In the genomic region with DNA sequence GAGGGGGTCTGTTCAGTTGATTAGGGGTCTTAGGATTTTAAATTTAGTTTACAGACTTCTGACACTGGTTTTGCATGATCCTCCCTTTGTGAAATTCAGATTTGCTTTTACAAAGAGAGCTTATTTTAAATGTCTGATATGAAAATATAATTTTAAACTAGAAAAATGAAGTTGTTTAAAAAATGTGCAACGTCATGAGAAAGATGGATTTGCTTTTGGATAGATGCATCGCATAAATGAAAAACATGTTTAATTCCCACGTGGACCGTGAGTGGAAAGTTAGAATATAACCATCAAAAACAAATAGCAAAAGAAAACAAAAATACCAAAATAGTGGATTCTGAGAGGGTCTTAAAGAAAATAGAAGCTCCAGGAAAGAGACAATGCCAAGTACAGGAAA, we compare ENCODE assay signal across 27 cellular contexts. TPM values are rescaled to one million over a fixed set of nuclear protein-coding genes. Genes with fewer than 3 reads are reported as not detected.
DNase-seq lines count a peak whose midpoint lies in the region; ATAC-seq, FAIRE-seq and TF ChIP-seq lines count a peak whose summit lies in the region.
"Had no signal": no experiment of that assay in that cellular context is flagged by ENCODE, and none has a peak within 500 bp of the region (broad histone marks: within the 10 kb centered on the region; RNA-seq: fewer than 3 reads in every experiment).

No MANE protein-coding gene starts in this region.

- no peak overlapping the region for H3K9ac ChIP-seq in HepG2 (ENCODE audit: insufficient read depth, low read depth, low read length)
- H3K9ac ChIP-seq in K562 (ENCODE audit: insufficient read depth in 1 of 2, low read depth in 2 of 2, low read length in 2 of 2) = no peak overlapping the region
- H3K9ac ChIP-seq in Karpas-422 (ENCODE audit: low read length) = no peak overlapping the region
- H3K9ac ChIP-seq: BLaER1 had no signal

- TF ChIP-seq RAD21 in HepG2 (CRISPR knock-in tag; IDR thresholded peaks at IDR 0.05) (no peak), K562 (CRISPR knock-in tag; conservative IDR thresholded peaks at IDR 0.05 in 1 of 2, IDR thresholded peaks at IDR 0.05 in 1 of 2) (no peak)

- intact Hi-C loops in HepG2 (cut with micrococcal nuclease; ENCODE audit: unreplicated experiment) = no loop called here
- intact Hi-C loops in right lobe of liver (cut with DNase I) = no loop called here
- intact Hi-C loops in K562 (cut with micrococcal nuclease) = no loop called here

- TF ChIP-seq EP300 in HepG2 (IDR thresholded peaks at IDR 0.05; ENCODE audit: low read depth in 2 of 2, low read length in 2 of 2) = no peak
- no peak for TF ChIP-seq EP300 in HepG2 (CRISPR knock-in tag; IDR thresholded peaks at IDR 0.05; ENCODE audit: borderline replicate concordance)
- no peak for TF ChIP-seq EP300 in K562 (IDR thresholded peaks at IDR 0.05; ENCODE audit: low read length)

- H3K9me2 ChIP-seq in Karpas-422 (replicated peaks; ENCODE audit: insufficient read depth, low read length) = no peaks in the 10 kb centered on the region

- H3K79me2 ChIP-seq in HepG2 (ENCODE audit: insufficient read depth, low read length) (no peaks in the 10 kb centered on the region), K562 (ENCODE audit: control insufficient read depth, insufficient read depth, low read length) (no peaks in the 10 kb centered on the region), Karpas-422 (ENCODE audit: low read length) (no peaks in the 10 kb centered on the region)

- H3K4me1 ChIP-seq in HepG2 (ENCODE audit: insufficient read depth, low read length) (no peaks in the 10 kb centered on the region), right lobe of liver (no peaks in the 10 kb centered on the region), K562 (replicated peaks in 1 of 2; ENCODE audit: control insufficient read depth in 2 of 2, insufficient read depth in 2 of 2, low read length in 2 of 2) (no peaks in the 10 kb centered on the region), Karpas-422 (ENCODE audit: low read length) (no peaks in the 10 kb centered on the region)
- H3K4me1 ChIP-seq: BE2C, BLaER1 had no signal

- no peaks in the 10 kb centered on the region for H3K9me1 ChIP-seq in K562 (ENCODE audit: control insufficient read depth, insufficient read depth, low read length)

- CTCF ChIA-PET in HepG2 (lab: Yijun Ruan, JAX; ENCODE audit: low intra/inter-chr PET ratio, low total read pairs) (no interaction called here), K562 (lab: Yijun Ruan, JAX; ENCODE audit: low intra/inter-chr PET ratio) (no interaction called here)

- H3K27ac ChIP-seq in HepG2 (ENCODE audit: extremely low read length, insufficient read depth, low read length) = no peak overlapping the region
- no peak overlapping the region for H3K27ac ChIP-seq in right lobe of liver
- H3K27ac ChIP-seq in K562 (ENCODE audit: extremely low read depth, low read depth, low read length) = no peak overlapping the region
- H3K27ac ChIP-seq in Karpas-422 (ENCODE audit: low read length) = no peak overlapping the region
- H3K27ac ChIP-seq: 22Rv1, BLaER1 had no signal

- H3K4me2 ChIP-seq in HepG2 (ENCODE audit: low read depth, low read length) = no peak overlapping the region
- H3K4me2 ChIP-seq in K562 (ENCODE audit: insufficient read depth, low read length) = no peak overlapping the region
- no peak overlapping the region for H3K4me2 ChIP-seq in Karpas-422 (ENCODE audit: low read depth, low read length, poor library complexity, severe bottlenecking)
- H3K4me2 ChIP-seq: BLaER1 had no signal

- no peak for FAIRE-seq in HepG2 (lab: Jason Lieb, UNC)
- no peak for FAIRE-seq in K562 (lab: Jason Lieb, UNC)
- FAIRE-seq: GM12878 had no signal

- no TSS peak for BruUV-seq in HepG2 (replicated peaks; lab: Mats Ljungman, UMichigan)
- no TSS peak for BruUV-seq in K562 (replicated peaks; lab: Mats Ljungman, UMichigan)

- in situ Hi-C loops in HepG2 (cut with HindIII; ENCODE audit: extremely low pct_ligation_motif_present, low pct_unique_long_range_greater_than_20kb) (no loop called here), K562 (cut with MboI) (loop anchor here (5.0 kb wide), 1 partner anchor 101 kb away; the partner anchor contains the start of gene OR2T34)

- H3K36me3 ChIP-seq in HepG2 (replicated peaks in 1 of 2; ENCODE audit: control insufficient read depth in 1 of 2, insufficient read depth in 2 of 2, low read length in 2 of 2) (no peaks in the 10 kb centered on the region), right lobe of liver (no peaks in the 10 kb centered on the region), K562 (ENCODE audit: control insufficient read depth, insufficient read depth, low read length) (no peaks in the 10 kb centered on the region), Karpas-422 (ENCODE audit: insufficient read depth, low read length) (no peaks in the 10 kb centered on the region)
- H3K36me3 ChIP-seq: BE2C, BLaER1 had no signal

- no peak for ATAC-seq in HepG2
- no peak for ATAC-seq in right lobe of liver
- no peak for ATAC-seq in K562

- H2AFZ ChIP-seq in HepG2 (ENCODE audit: low read length) (no peak overlapping the region), K562 (ENCODE audit: low read depth, low read length) (no peak overlapping the region), Karpas-422 (ENCODE audit: low read length) (no peak overlapping the region)

- H4K20me1 ChIP-seq in HepG2 (ENCODE audit: insufficient read depth, low read length) = no peaks in the 10 kb centered on the region
- H4K20me1 ChIP-seq in K562 (replicated peaks; ENCODE audit: control insufficient read depth, insufficient read depth, low read length) = no peaks in the 10 kb centered on the region
- no peaks in the 10 kb centered on the region for H4K20me1 ChIP-seq in Karpas-422 (ENCODE audit: insufficient read depth, low read depth, low read length)
- H4K20me1 ChIP-seq: BLaER1 had no signal

- H3K9me3 ChIP-seq in HepG2 (ENCODE audit: low read length) (no peaks in the 10 kb centered on the region; the same call in 1 of the 2 replicates), right lobe of liver (no peaks in the 10 kb centered on the region), K562 (replicated peaks; ENCODE audit: control insufficient read depth, insufficient read depth, low read depth, low read length) (no peaks in the 10 kb centered on the region), Karpas-422 (ENCODE audit: low read length) (no peaks in the 10 kb centered on the region)
- H3K9me3 ChIP-seq: BE2C, BLaER1 had no signal

- no peak for TF ChIP-seq POLR2A in HepG2 (IDR thresholded peaks at IDR 0.05; ENCODE audit: insufficient read depth in 1 of 2, low read depth in 2 of 2, low read length in 2 of 2)
- no peak for TF ChIP-seq POLR2A in right lobe of liver (IDR thresholded peaks at IDR 0.05)
- TF ChIP-seq POLR2A in K562 (conservative IDR thresholded peaks at IDR 0.05) = no peak

- H3K4me3 ChIP-seq in HepG2 (replicated peaks in 1 of 3; ENCODE audit: insufficient read depth in 1 of 3, low read depth in 2 of 3, low read length in 3 of 3) = no peak overlapping the region
- H3K4me3 ChIP-seq in right lobe of liver = no peak overlapping the region
- no peak overlapping the region for H3K4me3 ChIP-seq in K562
- H3K4me3 ChIP-seq in Karpas-422 (ENCODE audit: low read length) = no peak overlapping the region
- H3K4me3 ChIP-seq: BLaER1, GM12878 had no signal

- TF ChIP-seq CTCF in HepG2 (CRISPR knock-in tag; IDR thresholded peaks at IDR 0.05) (no peak), right lobe of liver (IDR thresholded peaks at IDR 0.05) (no peak), K562 (IDR thresholded peaks at IDR 0.05 in 2 of 3, conservative IDR thresholded peaks at IDR 0.05 in 1 of 3; ENCODE audit: insufficient read depth in 2 of 3, low read depth in 1 of 3, low read length in 3 of 3) (no peak)

- H3K27me3 ChIP-seq in HepG2 (ENCODE audit: control insufficient read depth in 1 of 2, insufficient read depth in 2 of 2, low read length in 2 of 2) = no peaks in the 10 kb centered on the region
- no peaks in the 10 kb centered on the region for H3K27me3 ChIP-seq in right lobe of liver
- H3K27me3 ChIP-seq in K562 (ENCODE audit: control insufficient read depth in 2 of 2, insufficient read depth in 2 of 2, low read length in 2 of 2) = no peaks in the 10 kb centered on the region
- no peaks in the 10 kb centered on the region for H3K27me3 ChIP-seq in Karpas-422 (ENCODE audit: low read length)
- H3K27me3 ChIP-seq: BE2C, BLaER1 had no signal

- no peak for DNase-seq in HepG2 (ENCODE audit: low spot score)
- DNase-seq in right lobe of liver = no peak
- DNase-seq in K562 (ENCODE audit: extremely low read depth in 1 of 4, low spot score in 3 of 4) = no peak
- no peak for DNase-seq in Karpas-422
- DNase-seq: ACHN; BE2C; C1 segment of cervical spinal cord; CD4-positive, alpha-beta memory T cell; CD4-positive, CD25-positive, alpha-beta regulatory T cell; CD8-positive, alpha-beta memory T cell; COR-L47; DMS 273 treated with DMSO at 0.1 percent for 48 hours; DMS153; DMS53; DMS79; DND-41; EL; GDM1 had no signal

- POLR2A ChIA-PET in HepG2 (lab: Yijun Ruan, JAX) (no interaction called here), K562 (lab: Yijun Ruan, JAX) (no interaction called here)

- WGBS in HepG2 (ENCODE audit: low lambda C conversion rate) = 25% methylated on average over 4 of the region's 4 CpGs
- 65% methylated on average over 4 of the region's 4 CpGs for WGBS in right lobe of liver (ENCODE audit: insufficient coverage, low coverage, low lambda C conversion rate, missing lambda C conversion rate)
- 2% methylated on average over 4 of the region's 4 CpGs for WGBS in K562 (ENCODE audit: insufficient coverage, low coverage, missing lambda C conversion rate)

RNA-seq across cellular contexts. Expression of gene OR2T3, which starts 2.0 kb away (rescaled TPM):
- total RNA-seq in HepG2 (2016; rRNA removed; fragmentation: Illumina TruSeq; extraction: Trizol) (not detected in 2 replicates), right lobe of liver (not detected), K562 (2014; rRNA removed) (not detected in 2 replicates), K562 (2014; rRNA removed; fragmentation: Illumina TruSeq; extraction: Trizol) (not detected in 2 replicates), K562 (2015; rRNA removed; fragmentation: Illumina TruSeq; extraction: Trizol) (not detected in 2 replicates), K562 (2021) (not detected in 2 replicates)
- total RNA-seq in HepG2 (2016; cell fraction: cytosol; rRNA removed; fragmentation: Illumina TruSeq; extraction: Trizol; ENCODE audit: low read depth) = not detected in 2 replicates
- not detected in 2 replicates for total RNA-seq in HepG2 (2016; cell fraction: insoluble cytoplasmic fraction; rRNA removed; fragmentation: Illumina TruSeq; extraction: Trizol)
- not detected in 2 replicates for total RNA-seq in HepG2 (2016; cell fraction: membrane; rRNA removed; fragmentation: Illumina TruSeq; extraction: Trizol)
- not detected in 2 replicates for total RNA-seq in HepG2 (2016; cell fraction: nucleus; rRNA removed; fragmentation: Illumina TruSeq; extraction: Trizol)
- polyA plus RNA-seq in HepG2 (2011; rRNA removed) (not detected in 2 replicates), K562 (2011; rRNA removed) (not detected in 2 replicates), K562 (2014; fragmentation: Illumina TruSeq; extraction: Trizol) (not detected in 2 replicates), K562 (2014; fragmentation: Nextera tagmentation; extraction: Ambion mirVana) (not detected), K562 (2014; rRNA removed) (not detected in 2 replicates)
- not detected in 2 replicates for polyA plus RNA-seq in HepG2 (2011; cell fraction: cytosol; rRNA removed)
- polyA plus RNA-seq in HepG2 (2011; cell fraction: nucleus; rRNA removed) = not detected in 2 replicates
- not detected in 2 replicates for polyA plus RNA-seq in HepG2 (2012)
- polyA plus RNA-seq in HepG2 (2016; cell fraction: cytosol; fragmentation: Illumina TruSeq; extraction: Trizol; ENCODE audit: low read depth) = not detected in 2 replicates
- not detected in 2 replicates for polyA plus RNA-seq in HepG2 (2016; cell fraction: insoluble cytoplasmic fraction; fragmentation: Illumina TruSeq; extraction: Trizol; ENCODE audit: low read depth)
- not detected in 2 replicates for polyA plus RNA-seq in HepG2 (2016; cell fraction: membrane; fragmentation: Illumina TruSeq; extraction: Trizol; ENCODE audit: low read depth)
- polyA plus RNA-seq in HepG2 (2016; cell fraction: nucleus; fragmentation: Illumina TruSeq; extraction: Trizol; ENCODE audit: insufficient read depth, low read depth) = not detected in 2 replicates
- polyA minus RNA-seq in HepG2 (2011; rRNA and poly(A)+ RNA removed; ENCODE audit: low replicate concordance) = 0.91 TPM in 1 of 2 replicates, not detected in the other
- not detected in 2 replicates for polyA minus RNA-seq in HepG2 (2011; cell fraction: cytosol; rRNA and poly(A)+ RNA removed)
- polyA minus RNA-seq in HepG2 (2011; cell fraction: nucleus; rRNA and poly(A)+ RNA removed) = not detected in 2 replicates
- not detected in 2 replicates for total RNA-seq in K562 (2011; cell fraction: chromatin; rRNA removed; ENCODE audit: low replicate concordance)
- total RNA-seq in K562 (2011; cell fraction: nucleolus; rRNA removed) = not detected in 2 replicates
- not detected in 2 replicates for total RNA-seq in K562 (2011; cell fraction: nucleoplasm; rRNA removed)
- polyA plus RNA-seq in K562 (2011; cell fraction: cytosol; rRNA removed) = not detected in 2 replicates
- not detected in 2 replicates for polyA plus RNA-seq in K562 (2011; cell fraction: nucleus; rRNA removed)
- not detected in 2 replicates for polyA plus RNA-seq in K562 (2012)
- not detected in 2 replicates for polyA minus RNA-seq in K562 (2011; rRNA and poly(A)+ RNA removed)
- not detected in 2 replicates for polyA minus RNA-seq in K562 (2011; cell fraction: cytosol; rRNA and poly(A)+ RNA removed)
- polyA minus RNA-seq in K562 (2011; cell fraction: nucleus; rRNA and poly(A)+ RNA removed) = not detected in 2 replicates
- not detected in 2 replicates for total RNA-seq in Karpas-422 (2014; rRNA removed; shearing (Covaris generic); ENCODE audit: low replicate concordance)
- total RNA-seq: A172; A673; CD4-positive, alpha-beta memory T cell; CD4-positive, CD25-positive, alpha-beta regulatory T cell; CD8-positive, alpha-beta memory T cell; Daoy; G401 had no signal
- polyA plus RNA-seq: AG04450; CD14-positive monocyte; CD4-positive, alpha-beta memory T cell; CD4-positive, CD25-positive, alpha-beta regulatory T cell; CD8-positive, alpha-beta memory T cell had no signal

RNA-seq across cellular contexts. Expression of gene OR2T5, which starts 17.2 kb away (rescaled TPM):
- not detected in 2 replicates for total RNA-seq in HepG2 (2016; rRNA removed; fragmentation: Illumina TruSeq; extraction: Trizol)
- not detected in 2 replicates for total RNA-seq in HepG2 (2016; cell fraction: cytosol; rRNA removed; fragmentation: Illumina TruSeq; extraction: Trizol; ENCODE audit: low read depth)
- not detected in 2 replicates for total RNA-seq in HepG2 (2016; cell fraction: insoluble cytoplasmic fraction; rRNA removed; fragmentation: Illumina TruSeq; extraction: Trizol)
- total RNA-seq in HepG2 (2016; cell fraction: membrane; rRNA removed; fragmentation: Illumina TruSeq; extraction: Trizol) = not detected in 2 replicates
- total RNA-seq in HepG2 (2016; cell fraction: nucleus; rRNA removed; fragmentation: Illumina TruSeq; extraction: Trizol) = not detected in 2 replicates
- not detected in 2 replicates for polyA plus RNA-seq in HepG2 (2011; rRNA removed)
- polyA plus RNA-seq in HepG2 (2011; cell fraction: cytosol; rRNA removed) = not detected in 2 replicates
- not detected in 2 replicates for polyA plus RNA-seq in HepG2 (2011; cell fraction: nucleus; rRNA removed)
- polyA plus RNA-seq in HepG2 (2012) = not detected in 2 replicates
- polyA plus RNA-seq in HepG2 (2016; cell fraction: cytosol; fragmentation: Illumina TruSeq; extraction: Trizol; ENCODE audit: low read depth) = not detected in 2 replicates
- polyA plus RNA-seq in HepG2 (2016; cell fraction: insoluble cytoplasmic fraction; fragmentation: Illumina TruSeq; extraction: Trizol; ENCODE audit: low read depth) = not detected in 2 replicates
- not detected in 2 replicates for polyA plus RNA-seq in HepG2 (2016; cell fraction: membrane; fragmentation: Illumina TruSeq; extraction: Trizol; ENCODE audit: low read depth)
- polyA plus RNA-seq in HepG2 (2016; cell fraction: nucleus; fragmentation: Illumina TruSeq; extraction: Trizol; ENCODE audit: insufficient read depth, low read depth) = not detected in 2 replicates
- not detected in 2 replicates for polyA minus RNA-seq in HepG2 (2011; rRNA and poly(A)+ RNA removed; ENCODE audit: low replicate concordance)
- polyA minus RNA-seq in HepG2 (2011; cell fraction: cytosol; rRNA and poly(A)+ RNA removed) = not detected in 2 replicates
- polyA minus RNA-seq in HepG2 (2011; cell fraction: nucleus; rRNA and poly(A)+ RNA removed) = not detected in 2 replicates
- total RNA-seq in right lobe of liver = not detected
- not detected in 2 replicates for total RNA-seq in K562 (2011; cell fraction: chromatin; rRNA removed; ENCODE audit: low replicate concordance)
- total RNA-seq in K562 (2011; cell fraction: nucleolus; rRNA removed) = not detected in 2 replicates
- not detected in 2 replicates for total RNA-seq in K562 (2011; cell fraction: nucleoplasm; rRNA removed)
- not detected in 2 replicates for total RNA-seq in K562 (2014; rRNA removed)
- not detected in 2 replicates for total RNA-seq in K562 (2014; rRNA removed; fragmentation: Illumina TruSeq; extraction: Trizol)
- not detected in 2 replicates for total RNA-seq in K562 (2015; rRNA removed; fragmentation: Illumina TruSeq; extraction: Trizol)
- not detected in 2 replicates for total RNA-seq in K562 (2021)
- polyA plus RNA-seq in K562 (2011; rRNA removed) = not detected in 2 replicates
- polyA plus RNA-seq in K562 (2011; cell fraction: cytosol; rRNA removed) = not detected in 2 replicates
- polyA plus RNA-seq in K562 (2011; cell fraction: nucleus; rRNA removed) = not detected in 2 replicates
- polyA plus RNA-seq in K562 (2012) = not detected in 2 replicates
- polyA plus RNA-seq in K562 (2014; fragmentation: Illumina TruSeq; extraction: Trizol) = not detected in 2 replicates
- not detected for polyA plus RNA-seq in K562 (2014; fragmentation: Nextera tagmentation; extraction: Ambion mirVana)
- polyA plus RNA-seq in K562 (2014; rRNA removed) = not detected in 2 replicates
- polyA minus RNA-seq in K562 (2011; rRNA and poly(A)+ RNA removed) = not detected in 2 replicates
- polyA minus RNA-seq in K562 (2011; cell fraction: cytosol; rRNA and poly(A)+ RNA removed) = not detected in 2 replicates
- not detected in 2 replicates for polyA minus RNA-seq in K562 (2011; cell fraction: nucleus; rRNA and poly(A)+ RNA removed)
- not detected in 2 replicates for total RNA-seq in Karpas-422 (2014; rRNA removed; shearing (Covaris generic); ENCODE audit: low replicate concordance)
- total RNA-seq: A172; A673; CD4-positive, alpha-beta memory T cell; CD4-positive, CD25-positive, alpha-beta regulatory T cell; CD8-positive, alpha-beta memory T cell; Daoy; G401 had no signal
- polyA plus RNA-seq: AG04450; CD14-positive monocyte; CD4-positive, alpha-beta memory T cell; CD4-positive, CD25-positive, alpha-beta regulatory T cell; CD8-positive, alpha-beta memory T cell had no signal

RNA-seq across cellular contexts. Expression of gene OR2T2, which starts 25.7 kb away (rescaled TPM):
- not detected in 2 replicates for total RNA-seq in HepG2 (2016; rRNA removed; fragmentation: Illumina TruSeq; extraction: Trizol)
- total RNA-seq in HepG2 (2016; cell fraction: cytosol; rRNA removed; fragmentation: Illumina TruSeq; extraction: Trizol; ENCODE audit: low read depth) = not detected in 2 replicates
- total RNA-seq in HepG2 (2016; cell fraction: insoluble cytoplasmic fraction; rRNA removed; fragmentation: Illumina TruSeq; extraction: Trizol) = not detected in 2 replicates
- total RNA-seq in HepG2 (2016; cell fraction: membrane; rRNA removed; fragmentation: Illumina TruSeq; extraction: Trizol) = not detected in 2 replicates
- not detected in 2 replicates for total RNA-seq in HepG2 (2016; cell fraction: nucleus; rRNA removed; fragmentation: Illumina TruSeq; extraction: Trizol)
- polyA plus RNA-seq in HepG2 (2011; rRNA removed) = not detected in 2 replicates
- polyA plus RNA-seq in HepG2 (2011; cell fraction: cytosol; rRNA removed) = not detected in 2 replicates
- not detected in 2 replicates for polyA plus RNA-seq in HepG2 (2011; cell fraction: nucleus; rRNA removed)
- polyA plus RNA-seq in HepG2 (2012) = not detected in 2 replicates
- not detected in 2 replicates for polyA plus RNA-seq in HepG2 (2016; cell fraction: cytosol; fragmentation: Illumina TruSeq; extraction: Trizol; ENCODE audit: low read depth)
- polyA plus RNA-seq in HepG2 (2016; cell fraction: insoluble cytoplasmic fraction; fragmentation: Illumina TruSeq; extraction: Trizol; ENCODE audit: low read depth) = not detected in 2 replicates
- polyA plus RNA-seq in HepG2 (2016; cell fraction: membrane; fragmentation: Illumina TruSeq; extraction: Trizol; ENCODE audit: low read depth) = not detected in 2 replicates
- polyA plus RNA-seq in HepG2 (2016; cell fraction: nucleus; fragmentation: Illumina TruSeq; extraction: Trizol; ENCODE audit: insufficient read depth, low read depth) = not detected in 2 replicates
- 0.75 TPM in 1 of 2 replicates, not detected in the other for polyA minus RNA-seq in HepG2 (2011; rRNA and poly(A)+ RNA removed; ENCODE audit: low replicate concordance)
- polyA minus RNA-seq in HepG2 (2011; cell fraction: cytosol; rRNA and poly(A)+ RNA removed) = not detected in 2 replicates
- not detected in 2 replicates for polyA minus RNA-seq in HepG2 (2011; cell fraction: nucleus; rRNA and poly(A)+ RNA removed)
- total RNA-seq in right lobe of liver = not detected
- total RNA-seq in K562 (2011; cell fraction: chromatin; rRNA removed; ENCODE audit: low replicate concordance) = not detected in 2 replicates
- total RNA-seq in K562 (2011; cell fraction: nucleolus; rRNA removed) = not detected in 2 replicates
- not detected in 2 replicates for total RNA-seq in K562 (2011; cell fraction: nucleoplasm; rRNA removed)
- total RNA-seq in K562 (2014; rRNA removed) = not detected in 2 replicates
- total RNA-seq in K562 (2014; rRNA removed; fragmentation: Illumina TruSeq; extraction: Trizol) = not detected in 2 replicates
- total RNA-seq in K562 (2015; rRNA removed; fragmentation: Illumina TruSeq; extraction: Trizol) = not detected in 2 replicates
- total RNA-seq in K562 (2021) = not detected in 2 replicates
- polyA plus RNA-seq in K562 (2011; rRNA removed) = not detected in 2 replicates
- polyA plus RNA-seq in K562 (2011; cell fraction: cytosol; rRNA removed) = not detected in 2 replicates
- polyA plus RNA-seq in K562 (2011; cell fraction: nucleus; rRNA removed) = not detected in 2 replicates
- not detected in 2 replicates for polyA plus RNA-seq in K562 (2012)
- not detected in 2 replicates for polyA plus RNA-seq in K562 (2014; fragmentation: Illumina TruSeq; extraction: Trizol)
- polyA plus RNA-seq in K562 (2014; fragmentation: Nextera tagmentation; extraction: Ambion mirVana) = not detected
- not detected in 2 replicates for polyA plus RNA-seq in K562 (2014; rRNA removed)
- not detected in 2 replicates for polyA minus RNA-seq in K562 (2011; rRNA and poly(A)+ RNA removed)
- not detected in 2 replicates for polyA minus RNA-seq in K562 (2011; cell fraction: cytosol; rRNA and poly(A)+ RNA removed)
- not detected in 2 replicates for polyA minus RNA-seq in K562 (2011; cell fraction: nucleus; rRNA and poly(A)+ RNA removed)
- total RNA-seq in Karpas-422 (2014; rRNA removed; shearing (Covaris generic); ENCODE audit: low replicate concordance) = not detected in 2 replicates
- total RNA-seq: A172; A673; CD4-positive, alpha-beta memory T cell; CD4-positive, CD25-positive, alpha-beta regulatory T cell; CD8-positive, alpha-beta memory T cell; Daoy; G401 had no signal
- polyA plus RNA-seq: AG04450; CD14-positive monocyte; CD4-positive, alpha-beta memory T cell; CD4-positive, CD25-positive, alpha-beta regulatory T cell; CD8-positive, alpha-beta memory T cell had no signal

RNA-seq across cellular contexts. Expression of gene OR2G6, which starts 36.7 kb away (rescaled TPM):
- total RNA-seq in HepG2 (2016; rRNA removed; fragmentation: Illumina TruSeq; extraction: Trizol) (not detected in 2 replicates), right lobe of liver (not detected), K562 (2014; rRNA removed) (not detected in 2 replicates), K562 (2014; rRNA removed; fragmentation: Illumina TruSeq; extraction: Trizol) (not detected in 2 replicates), K562 (2015; rRNA removed; fragmentation: Illumina TruSeq; extraction: Trizol) (not detected in 2 replicates), K562 (2021) (not detected in 2 replicates)
- total RNA-seq in HepG2 (2016; cell fraction: cytosol; rRNA removed; fragmentation: Illumina TruSeq; extraction: Trizol; ENCODE audit: low read depth) = not detected in 2 replicates
- total RNA-seq in HepG2 (2016; cell fraction: insoluble cytoplasmic fraction; rRNA removed; fragmentation: Illumina TruSeq; extraction: Trizol) = not detected in 2 replicates
- not detected in 2 replicates for total RNA-seq in HepG2 (2016; cell fraction: membrane; rRNA removed; fragmentation: Illumina TruSeq; extraction: Trizol)
- total RNA-seq in HepG2 (2016; cell fraction: nucleus; rRNA removed; fragmentation: Illumina TruSeq; extraction: Trizol) = not detected in 2 replicates
- polyA plus RNA-seq in HepG2 (2011; rRNA removed) (not detected in 2 replicates), K562 (2011; rRNA removed) (not detected in 2 replicates), K562 (2014; fragmentation: Illumina TruSeq; extraction: Trizol) (not detected in 2 replicates), K562 (2014; fragmentation: Nextera tagmentation; extraction: Ambion mirVana) (not detected), K562 (2014; rRNA removed) (0.01 TPM in 1 of 2 replicates, not detected in the other)
- not detected in 2 replicates for polyA plus RNA-seq in HepG2 (2011; cell fraction: cytosol; rRNA removed)
- polyA plus RNA-seq in HepG2 (2011; cell fraction: nucleus; rRNA removed) = not detected in 2 replicates
- polyA plus RNA-seq in HepG2 (2012) = not detected in 2 replicates
- not detected in 2 replicates for polyA plus RNA-seq in HepG2 (2016; cell fraction: cytosol; fragmentation: Illumina TruSeq; extraction: Trizol; ENCODE audit: low read depth)
- polyA plus RNA-seq in HepG2 (2016; cell fraction: insoluble cytoplasmic fraction; fragmentation: Illumina TruSeq; extraction: Trizol; ENCODE audit: low read depth) = not detected in 2 replicates
- polyA plus RNA-seq in HepG2 (2016; cell fraction: membrane; fragmentation: Illumina TruSeq; extraction: Trizol; ENCODE audit: low read depth) = not detected in 2 replicates
- polyA plus RNA-seq in HepG2 (2016; cell fraction: nucleus; fragmentation: Illumina TruSeq; extraction: Trizol; ENCODE audit: insufficient read depth, low read depth) = not detected in 2 replicates
- not detected in 2 replicates for polyA minus RNA-seq in HepG2 (2011; rRNA and poly(A)+ RNA removed; ENCODE audit: low replicate concordance)
- not detected in 2 replicates for polyA minus RNA-seq in HepG2 (2011; cell fraction: cytosol; rRNA and poly(A)+ RNA removed)
- polyA minus RNA-seq in HepG2 (2011; cell fraction: nucleus; rRNA and poly(A)+ RNA removed) = not detected in 2 replicates
- not detected in 2 replicates for total RNA-seq in K562 (2011; cell fraction: chromatin; rRNA removed; ENCODE audit: low replicate concordance)
- not detected in 2 replicates for total RNA-seq in K562 (2011; cell fraction: nucleolus; rRNA removed)
- total RNA-seq in K562 (2011; cell fraction: nucleoplasm; rRNA removed) = not detected in 2 replicates
- not detected in 2 replicates for polyA plus RNA-seq in K562 (2011; cell fraction: cytosol; rRNA removed)
- polyA plus RNA-seq in K562 (2011; cell fraction: nucleus; rRNA removed) = not detected in 2 replicates
- polyA plus RNA-seq in K562 (2012) = not detected in 2 replicates
- polyA minus RNA-seq in K562 (2011; rRNA and poly(A)+ RNA removed) = not detected in 2 replicates
- polyA minus RNA-seq in K562 (2011; cell fraction: cytosol; rRNA and poly(A)+ RNA removed) = not detected in 2 replicates
- not detected in 2 replicates for polyA minus RNA-seq in K562 (2011; cell fraction: nucleus; rRNA and poly(A)+ RNA removed)
- total RNA-seq in Karpas-422 (2014; rRNA removed; shearing (Covaris generic); ENCODE audit: low replicate concordance) = not detected in 2 replicates
- total RNA-seq: A172; A673; CD4-positive, alpha-beta memory T cell; CD4-positive, CD25-positive, alpha-beta regulatory T cell; CD8-positive, alpha-beta memory T cell; Daoy; G401 had no signal
- polyA plus RNA-seq: AG04450; CD14-positive monocyte; CD4-positive, alpha-beta memory T cell; CD4-positive, CD25-positive, alpha-beta regulatory T cell; CD8-positive, alpha-beta memory T cell had no signal

Comparison
In these comparisons a context has a peak if more than half of its experiments do, and no peak if none do; other contexts are left out.
1. Of the 241 proteins assayed by ChIP-seq in both HepG2 and K562: peak only in HepG2: none; only in K562: none; in both: MAFF and MAFK; in neither: 239.